In genomic region chr20:63441136-63441776, GRCh38 we compare ENCODE assay signal across 1 cellular context.
TF ChIP-seq lines count a peak whose summit lies in the region.

No MANE protein-coding gene starts in this region.

TF ChIP-seq in WTC11, 78 proteins besides CTCF, POLR2A, EP300 and RAD21 (continued from another document):
- no peak for TF ChIP-seq ARID4B (CRISPR knock-in tag; IDR thresholded peaks at IDR 0.05; ENCODE audit: borderline replicate concordance)
- no peak for TF ChIP-seq PRDM15 (CRISPR knock-in tag; IDR thresholded peaks at IDR 0.05)
- TF ChIP-seq, protein P1, sequence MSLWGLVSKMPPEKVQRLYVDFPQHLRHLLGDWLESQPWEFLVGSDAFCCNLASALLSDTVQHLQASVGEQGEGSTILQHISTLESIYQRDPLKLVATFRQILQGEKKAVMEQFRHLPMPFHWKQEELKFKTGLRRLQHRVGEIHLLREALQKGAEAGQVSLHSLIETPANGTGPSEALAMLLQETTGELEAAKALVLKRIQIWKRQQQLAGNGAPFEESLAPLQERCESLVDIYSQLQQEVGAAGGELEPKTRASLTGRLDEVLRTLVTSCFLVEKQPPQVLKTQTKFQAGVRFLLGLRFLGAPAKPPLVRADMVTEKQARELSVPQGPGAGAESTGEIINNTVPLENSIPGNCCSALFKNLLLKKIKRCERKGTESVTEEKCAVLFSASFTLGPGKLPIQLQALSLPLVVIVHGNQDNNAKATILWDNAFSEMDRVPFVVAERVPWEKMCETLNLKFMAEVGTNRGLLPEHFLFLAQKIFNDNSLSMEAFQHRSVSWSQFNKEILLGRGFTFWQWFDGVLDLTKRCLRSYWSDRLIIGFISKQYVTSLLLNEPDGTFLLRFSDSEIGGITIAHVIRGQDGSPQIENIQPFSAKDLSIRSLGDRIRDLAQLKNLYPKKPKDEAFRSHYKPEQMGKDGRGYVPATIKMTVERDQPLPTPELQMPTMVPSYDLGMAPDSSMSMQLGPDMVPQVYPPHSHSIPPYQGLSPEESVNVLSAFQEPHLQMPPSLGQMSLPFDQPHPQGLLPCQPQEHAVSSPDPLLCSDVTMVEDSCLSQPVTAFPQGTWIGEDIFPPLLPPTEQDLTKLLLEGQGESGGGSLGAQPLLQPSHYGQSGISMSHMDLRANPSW (CRISPR knock-in tag; conservative IDR thresholded peaks at IDR 0.05; ENCODE audit: low read depth): no peak
